Comparison of ENCODE assay signal across 26 cellular contexts in the genomic region with DNA sequence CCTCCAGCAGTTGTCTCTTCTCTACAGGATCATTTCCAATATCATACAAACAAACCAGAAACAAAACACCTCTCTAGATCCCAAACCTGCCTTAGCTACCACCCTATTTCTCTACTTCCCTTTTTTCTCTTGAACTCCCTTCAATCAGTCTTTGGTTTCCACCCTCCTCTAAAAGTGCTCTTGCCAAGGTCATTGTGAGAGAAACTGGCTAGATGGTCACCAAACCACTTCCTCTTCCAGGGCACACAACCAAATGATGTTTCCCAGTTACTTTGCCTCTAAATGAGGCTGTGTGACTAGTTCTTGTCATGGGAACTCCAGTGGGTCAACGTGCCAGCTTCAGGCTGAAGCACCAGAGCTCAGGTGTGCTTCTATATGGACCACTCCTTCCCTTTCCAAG.
DNase-seq lines count a peak whose midpoint lies in the region; ATAC-seq, FAIRE-seq and TF ChIP-seq lines count a peak whose summit lies in the region.
"Had no signal": no experiment of that assay in that cellular context is flagged by ENCODE, and none has a peak within 500 bp of the region (broad histone marks: within the 10 kb centered on the region; RNA-seq: fewer than 3 reads in every experiment).

No MANE protein-coding gene starts in this region.

- peaks cover 28% of the 10 kb centered on the region for H3F3A ChIP-seq in MM.1S (ENCODE audit: insufficient read depth, low read length)

- no peak overlapping the region for H3K4me3 Mint-ChIP-seq in activated naive CD4-positive, alpha-beta T cell treated with anti-CD3 and anti-CD28 coated beads for 36 hours
- H3K4me3 Mint-ChIP-seq in activated CD8-positive, alpha-beta T cell treated with anti-CD3 and anti-CD28 coated beads, Interleukin-2, amount 10 ng/mL, durations not matched to agents 7 days and 5 days: no peak overlapping the region
- H3K4me3 Mint-ChIP-seq: activated naive CD8-positive, alpha-beta T cell treated with anti-CD3 and anti-CD28 coated beads, Interleukin-2, amount 50 U/mL, for 24 hours; nephron; T-helper 1 cell treated with Interleukin-12 subunit alpha and Interleukin-12 subunit beta and Interleukin-4 antibody, amounts not matched to agents 30 μg/mL and 1 μg/mL, for 36 hours had no signal

- H3K27me3 Mint-ChIP-seq in activated naive CD4-positive, alpha-beta T cell treated with anti-CD3 and anti-CD28 coated beads for 36 hours (ENCODE audit: low read depth): no peaks in the 10 kb centered on the region
- peaks cover 27% of the 10 kb centered on the region for H3K27me3 Mint-ChIP-seq in activated CD8-positive, alpha-beta T cell treated with anti-CD3 and anti-CD28 coated beads, Interleukin-2, amount 10 ng/mL, durations not matched to agents 7 days and 5 days (ENCODE audit: low read depth)

- POLR2A ChIA-PET in GM12878 (lab: Charles Lee): no interaction called here
- POLR2A ChIA-PET in activated CD8-positive, alpha-beta T cell treated with anti-CD3 and anti-CD28 coated beads, Interleukin-2, amount 10 ng/mL, durations not matched to agents 7 days and 5 days (lab: Charles Lee): no interaction called here

- no peak for ATAC-seq in GM12878
- no peak for ATAC-seq in activated CD8-positive, alpha-beta T cell treated with anti-CD3 and anti-CD28 coated beads, Interleukin-2, amount 10 ng/mL, durations not matched to agents 7 days and 5 days
- ATAC-seq: activated naive CD8-positive, alpha-beta T cell treated with anti-CD3 and anti-CD28 coated beads, Interleukin-2, amount 50 U/mL, for 24 hours; body of pancreas; HCT116; mucosa of descending colon; PC-3 had no signal

- no TSS peak for BruUV-seq in GM12878 (replicated peaks; lab: Mats Ljungman, UMichigan)

- WGBS in GM12878 (ENCODE audit: insufficient coverage, insufficient replicate concordance, low lambda C conversion rate, missing lambda C conversion rate): 0% methylated on average over 1 of the region's 1 CpG

- no peaks in the 10 kb centered on the region for H3K36me3 Mint-ChIP-seq in activated naive CD4-positive, alpha-beta T cell treated with anti-CD3 and anti-CD28 coated beads for 36 hours (ENCODE audit: low read depth)
- H3K36me3 Mint-ChIP-seq in activated CD8-positive, alpha-beta T cell treated with anti-CD3 and anti-CD28 coated beads, Interleukin-2, amount 10 ng/mL, durations not matched to agents 7 days and 5 days (ENCODE audit: low read depth): no peaks in the 10 kb centered on the region

- no peak for FAIRE-seq in GM12878 (lab: Jason Lieb, UNC)
- FAIRE-seq: endothelial cell of umbilical vein, keratinocyte, urothelium cell line had no signal

- TF ChIP-seq CTCF in MM.1S (IDR thresholded peaks at IDR 0.05; ENCODE audit: low read length) (no peak), GM12878 (IDR thresholded peaks at IDR 0.05 in 2 of 3, conservative IDR thresholded peaks at IDR 0.05 in 1 of 3; ENCODE audit: control insufficient read depth in 2 of 3, extremely low read depth in 1 of 3, insufficient read depth in 1 of 3, low read depth in 3 of 3, low read length in 3 of 3) (no peak), osteoblast (IDR thresholded peaks at IDR 0.05; ENCODE audit: extremely low read depth, low read depth, low read length) (no peak)

- H3K27me3 ChIP-seq in MM.1S (replicated peaks; ENCODE audit: insufficient read depth, low read length): no peaks in the 10 kb centered on the region
- peaks cover 5 to 12% of the 10 kb centered on the region in 2 experiments for H3K27me3 ChIP-seq in GM12878 (replicated peaks in 1 of 2; ENCODE audit: control insufficient read depth in 2 of 2, insufficient read depth in 2 of 2, low read length in 1 of 2)
- H3K27me3 ChIP-seq in osteoblast (ENCODE audit: insufficient read depth, low read length): no peaks in the 10 kb centered on the region
- H3K27me3 ChIP-seq: body of pancreas, ovary had no signal

- peak; percentile 14 for DNase-seq in GDM1 (lab: John Stamatoyannopoulos, UW)
- peak; percentile 30 for DNase-seq in MM.1S
- DNase-seq in OCI-M1 (lab: John Stamatoyannopoulos, UW): peak; percentile 87
- DNase-seq in GM12878 (ENCODE audit: low read depth, low spot score): no peak
- DNase-seq in activated CD4-positive, alpha-beta T cell treated with anti-CD3 and anti-CD28 coated beads for 48 hours: no peak
- DNase-seq in osteoblast (ENCODE audit: insufficient read length, low spot score, missing footprints): no peak
- DNase-seq in activated naive CD4-positive, alpha-beta T cell treated with anti-CD3 and anti-CD28 coated beads for 36 hours: no peak
- DNase-seq in activated CD8-positive, alpha-beta T cell treated with anti-CD3 and anti-CD28 coated beads, Interleukin-2, amount 10 ng/mL, durations not matched to agents 7 days and 5 days: no peak
- DNase-seq: activated effector memory CD4-positive, alpha-beta T cell treated with anti-CD3 and anti-CD28 coated beads, Interleukin-2, amount 50 U/mL, for 16 hours; activated naive CD8-positive, alpha-beta T cell treated with anti-CD3 and anti-CD28 coated beads, Interleukin-2, amount 50 U/mL, for 24 hours; body of pancreas; Caco-2; IMR-90; mucosa of descending colon; NCI-H187; NCI-H2227 treated with DMSO at 0.1 percent for 48 hours; NCI-H69; PC-3; SHP77 treated with DMSO at 0.1 percent for 48 hours had no signal

- in situ Hi-C loops in GM12878 (cut with MboI): no loop called here

- no peaks in the 10 kb centered on the region for H3K9me2 ChIP-seq in MM.1S (replicated peaks; ENCODE audit: insufficient read depth, low read length)

- H3K9ac ChIP-seq in MM.1S (ENCODE audit: low read length) (no peak overlapping the region), GM12878 (ENCODE audit: control insufficient read depth, insufficient read depth, low read length) (no peak overlapping the region)

- no peak for TF ChIP-seq EP300 in GM12878 (IDR thresholded peaks at IDR 0.05; ENCODE audit: borderline replicate concordance in 1 of 2, control insufficient read depth in 1 of 2, low read depth in 2 of 2, low read length in 2 of 2)

- peaks cover 22% of the 10 kb centered on the region for H3K79me2 ChIP-seq in MM.1S (ENCODE audit: low read length)
- no peaks in the 10 kb centered on the region for H3K79me2 ChIP-seq in GM12878 (ENCODE audit: control insufficient read depth, insufficient read depth, low read length)
- no peaks in the 10 kb centered on the region for H3K79me2 ChIP-seq in osteoblast (ENCODE audit: insufficient read depth, low read length)

- RAD21 ChIA-PET in GM12878 (lab: Charles Lee; ENCODE audit: unreplicated experiment): no interaction called here

- H3K4me3 ChIP-seq in MM.1S (ENCODE audit: low read length) (no peak overlapping the region), GM12878 (no peak overlapping the region), osteoblast (ENCODE audit: insufficient read depth, low read length) (no peak overlapping the region)
- H3K4me3 ChIP-seq: body of pancreas, mucosa of descending colon, ovary had no signal

- no peak for TF ChIP-seq POLR2A in GM12878 (IDR thresholded peaks at IDR 0.05; ENCODE audit: low read depth, low read length)

- SMC1A ChIA-PET in GM12878 (lab: Charles Lee; ENCODE audit: uncharacterized antibody, unreplicated experiment): no interaction called here

- intact Hi-C loops in GM12878 (cut with micrococcal nuclease; ENCODE audit: unreplicated experiment): no loop called here
- intact Hi-C loops in activated naive CD4-positive, alpha-beta T cell treated with anti-CD3 and anti-CD28 coated beads for 36 hours (cut with micrococcal nuclease): no loop called here

- TF ChIP-seq RAD21 in GM12878 (IDR thresholded peaks at IDR 0.05; ENCODE audit: insufficient read depth, low read depth, low read length): no peak

- H3K4me1 Mint-ChIP-seq in activated naive CD4-positive, alpha-beta T cell treated with anti-CD3 and anti-CD28 coated beads for 36 hours (ENCODE audit: low read depth): no peaks in the 10 kb centered on the region
- H3K4me1 Mint-ChIP-seq in activated CD8-positive, alpha-beta T cell treated with anti-CD3 and anti-CD28 coated beads, Interleukin-2, amount 10 ng/mL, durations not matched to agents 7 days and 5 days (ENCODE audit: low read depth): peaks cover 8% of the 10 kb centered on the region

- H3K36me3 ChIP-seq in MM.1S (replicated peaks; ENCODE audit: insufficient read depth, low read length): no peaks in the 10 kb centered on the region
- H3K36me3 ChIP-seq in GM12878 (ENCODE audit: control insufficient read depth in 2 of 2, insufficient read depth in 2 of 2, low read length in 1 of 2): no peaks in the 10 kb centered on the region
- H3K36me3 ChIP-seq in osteoblast (ENCODE audit: insufficient read depth, low read length): no peaks in the 10 kb centered on the region
- H3K36me3 ChIP-seq: ovary had no signal

- H3K4me2 ChIP-seq in MM.1S (ENCODE audit: low read depth, low read length) (0 out of 2 replicates have a peak overlapping the region, but pooled peaks have one; percentile 1), GM12878 (ENCODE audit: control insufficient read depth, insufficient read depth) (no peak overlapping the region), osteoblast (ENCODE audit: insufficient read depth, low read length) (no peak overlapping the region)

- no peak overlapping the region for H3K27ac Mint-ChIP-seq in activated naive CD4-positive, alpha-beta T cell treated with anti-CD3 and anti-CD28 coated beads for 36 hours
- H3K27ac Mint-ChIP-seq in activated CD8-positive, alpha-beta T cell treated with anti-CD3 and anti-CD28 coated beads, Interleukin-2, amount 10 ng/mL, durations not matched to agents 7 days and 5 days: no peak overlapping the region
- H3K27ac Mint-ChIP-seq: activated naive CD8-positive, alpha-beta T cell treated with anti-CD3 and anti-CD28 coated beads, Interleukin-2, amount 50 U/mL, for 24 hours; nephron; T-helper 1 cell treated with Interleukin-12 subunit alpha and Interleukin-12 subunit beta and Interleukin-4 antibody, amounts not matched to agents 30 μg/mL and 1 μg/mL, for 36 hours had no signal

- CTCF ChIA-PET in GM12878 (lab: Yijun Ruan, JAX): no interaction called here
- CTCF ChIA-PET in activated naive CD4-positive, alpha-beta T cell treated with anti-CD3 and anti-CD28 coated beads for 36 hours (lab: Charles Lee): interaction anchor here (0.7 to 1.2 kb wide), 2 partner anchors 12 to 23 kb away, joined by 3 to 4 read pairs; no protein-coding TSS in a partner anchor
- CTCF ChIA-PET in activated CD8-positive, alpha-beta T cell treated with anti-CD3 and anti-CD28 coated beads, Interleukin-2, amount 10 ng/mL, durations not matched to agents 7 days and 5 days (lab: Charles Lee): no interaction called here

- H2AFZ ChIP-seq in MM.1S (ENCODE audit: low read length): no peak overlapping the region
- H2AFZ ChIP-seq in GM12878 (ENCODE audit: control insufficient read depth, low read depth, low read length): no peak overlapping the region
- no peak overlapping the region for H2AFZ ChIP-seq in osteoblast (ENCODE audit: low read length)

- H3K4me1 ChIP-seq in MM.1S (ENCODE audit: low read length): peaks cover 42% of the 10 kb centered on the region
- H3K4me1 ChIP-seq in GM12878 (ENCODE audit: control insufficient read depth, insufficient read depth, low read length): no peaks in the 10 kb centered on the region
- H3K4me1 ChIP-seq in osteoblast (ENCODE audit: insufficient read depth, low read length): peaks cover 4% of the 10 kb centered on the region
- H3K4me1 ChIP-seq: Caco-2 had no signal

- no peaks in the 10 kb centered on the region for H3K9me3 Mint-ChIP-seq in activated naive CD4-positive, alpha-beta T cell treated with anti-CD3 and anti-CD28 coated beads for 36 hours
- no peaks in the 10 kb centered on the region for H3K9me3 Mint-ChIP-seq in activated CD8-positive, alpha-beta T cell treated with anti-CD3 and anti-CD28 coated beads, Interleukin-2, amount 10 ng/mL, durations not matched to agents 7 days and 5 days (ENCODE audit: insufficient read depth)
- H3K9me3 Mint-ChIP-seq: activated naive CD8-positive, alpha-beta T cell treated with anti-CD3 and anti-CD28 coated beads, Interleukin-2, amount 50 U/mL, for 24 hours; nephron; T-helper 1 cell treated with Interleukin-12 subunit alpha and Interleukin-12 subunit beta and Interleukin-4 antibody, amounts not matched to agents 30 μg/mL and 1 μg/mL, for 36 hours had no signal

- no peaks in the 10 kb centered on the region for H4K20me1 ChIP-seq in MM.1S (ENCODE audit: insufficient read depth, low read length)
- no peaks in the 10 kb centered on the region for H4K20me1 ChIP-seq in GM12878 (ENCODE audit: control insufficient read depth, insufficient read depth)
- no peaks in the 10 kb centered on the region for H4K20me1 ChIP-seq in osteoblast (ENCODE audit: insufficient read depth, low read length)

- no peaks in the 10 kb centered on the region for H3K9me3 ChIP-seq in MM.1S (replicated peaks; ENCODE audit: insufficient read depth, low read length)
- H3K9me3 ChIP-seq in GM12878 (replicated peaks; ENCODE audit: control insufficient read depth, insufficient read depth, low read length): no peaks in the 10 kb centered on the region
- no peaks in the 10 kb centered on the region for H3K9me3 ChIP-seq in osteoblast (ENCODE audit: low read depth, low read length)
- H3K9me3 ChIP-seq: body of pancreas, Caco-2, mucosa of descending colon, ovary had no signal

- H3K27ac ChIP-seq in MM.1S (ENCODE audit: low read length) (peak overlapping the region; percentile 57; the same call in 1 of the 2 replicates), GM12878 (ENCODE audit: control insufficient read depth, insufficient read depth) (no peak overlapping the region), osteoblast (ENCODE audit: low read depth, low read length) (no peak overlapping the region)
- H3K27ac ChIP-seq: ovary had no signal

Comparison
In these comparisons a context has a peak if more than half of its experiments do, and no peak if none do; other contexts are left out.
1. DNase-seq: peak in GDM1 (single experiment), MM.1S (single experiment) and OCI-M1 (single experiment); none in GM12878 (single experiment), activated CD4-positive, alpha-beta T cell treated with anti-CD3 and anti-CD28 coated beads for 48 hours (single experiment), osteoblast (single experiment), activated naive CD4-positive, alpha-beta T cell treated with anti-CD3 and anti-CD28 coated beads for 36 hours (single experiment) and activated CD8-positive, alpha-beta T cell treated with anti-CD3 and anti-CD28 coated beads, Interleukin-2, amount 10 ng/mL, durations not matched to agents 7 days and 5 days (single experiment).